17 cellular contexts compared by ENCODE assay signal in genomic region chr2:217737127-217737526, GRCh38.
A peak's percentile ranks its signal among the peaks of the same experiment; 100 is the strongest.
DNase-seq lines count a peak whose midpoint lies in the region; ATAC-seq, FAIRE-seq and TF ChIP-seq lines count a peak whose summit lies in the region.
"Had no signal": no experiment of that assay in that cellular context is flagged by ENCODE, and none has a peak within 500 bp of the region (broad histone marks: within the 10 kb centered on the region; RNA-seq: fewer than 3 reads in every experiment).

No MANE protein-coding gene starts in this region.

- ATAC-seq in HepG2: no peak
- ATAC-seq in right lobe of liver: no peak
- ATAC-seq in activated CD4-positive, alpha-beta T cell treated with anti-CD3 and anti-CD28 coated beads for 36 hours: no peak
- no peak for ATAC-seq in natural killer cell

- no peak overlapping the region for H4K91ac ChIP-seq in neuronal stem cell (ENCODE audit: low read depth, low read length, poor library complexity)

- no peak overlapping the region for H3K23ac ChIP-seq in neuronal stem cell (ENCODE audit: low read depth, low read length, poor library complexity)

- H3K27ac Mint-ChIP-seq in activated CD4-positive, alpha-beta T cell treated with anti-CD3 and anti-CD28 coated beads for 36 hours: no peak overlapping the region
- H3K27ac Mint-ChIP-seq in natural killer cell: no peak overlapping the region
- H3K27ac Mint-ChIP-seq: CD14-positive monocyte had no signal

- DNase-seq in HepG2 (ENCODE audit: low spot score) (no peak), right lobe of liver (no peak), islet precursor cell (peak; percentile 53), neuronal stem cell (ENCODE audit: low spot score) (no peak), NOMO-1 (lab: John Stamatoyannopoulos, UW; ENCODE audit: unreplicated experiment in 2 of 2) (no peak), amniotic stem cell (lab: John Stamatoyannopoulos, UW) (no peak), natural killer cell (no peak)
- DNase-seq in activated CD4-positive, alpha-beta T cell treated with anti-CD3 and anti-CD28 coated beads for 36 hours: no peak
- DNase-seq: DMS53, KG1, NCI-H1092 treated with DMSO at 0.1 percent for 48 hours, NCI-H187, NCI-H446 treated with DMSO at 0.1 percent for 48 hours, NCI-H774, SIG-M5 had no signal

- H3K4me3 ChIP-seq in HepG2 (replicated peaks in 1 of 3; ENCODE audit: insufficient read depth in 1 of 3, low read depth in 2 of 3, low read length in 3 of 3): no peak overlapping the region
- H3K4me3 ChIP-seq in right lobe of liver: no peak overlapping the region
- H3K4me3 ChIP-seq in neuronal stem cell (ENCODE audit: low read length in 2 of 2): no peak overlapping the region

- no peak overlapping the region for H2AFZ ChIP-seq in HepG2 (ENCODE audit: low read length)
- H2AFZ ChIP-seq in neuronal stem cell (ENCODE audit: low read length): no peak overlapping the region

- no peaks in the 10 kb centered on the region for H3K27me3 Mint-ChIP-seq in activated CD4-positive, alpha-beta T cell treated with anti-CD3 and anti-CD28 coated beads for 36 hours
- no peaks in the 10 kb centered on the region for H3K27me3 Mint-ChIP-seq in natural killer cell (ENCODE audit: low read depth in 2 of 2)

- H4K20me1 ChIP-seq in HepG2 (ENCODE audit: insufficient read depth, low read length): peaks cover 3% of the 10 kb centered on the region; the same call in 1 of the 2 replicates

- H3K27me3 ChIP-seq in HepG2 (ENCODE audit: control insufficient read depth in 1 of 2, insufficient read depth in 2 of 2, low read length in 2 of 2) (peaks cover 2 to 17% of the 10 kb centered on the region in 2 experiments; a peak in 3 of 5 replicates), right lobe of liver (no peaks in the 10 kb centered on the region), neuronal stem cell (ENCODE audit: control insufficient read depth in 3 of 3, insufficient read depth in 3 of 3, low read depth in 1 of 3, low read length in 3 of 3) (peaks cover 0 to 3% (median 0%) of the 10 kb centered on the region in 3 experiments)

- no peak for FAIRE-seq in HepG2 (lab: Jason Lieb, UNC)

- no peak overlapping the region for H2BK12ac ChIP-seq in neuronal stem cell (ENCODE audit: low read length)

- no peaks in the 10 kb centered on the region for H3K79me1 ChIP-seq in neuronal stem cell (ENCODE audit: low read depth, low read length)

- no peak overlapping the region for H3K9ac ChIP-seq in HepG2 (ENCODE audit: insufficient read depth, low read depth, low read length)
- no peak overlapping the region for H3K9ac ChIP-seq in neuronal stem cell (ENCODE audit: low read depth, low read length, poor library complexity)

- no peak overlapping the region for H2BK120ac ChIP-seq in neuronal stem cell (ENCODE audit: low read depth, low read length)

- peaks cover 19% of the 10 kb centered on the region for H3K4me1 Mint-ChIP-seq in activated CD4-positive, alpha-beta T cell treated with anti-CD3 and anti-CD28 coated beads for 36 hours
- H3K4me1 Mint-ChIP-seq in natural killer cell: peaks cover 6 to 7% of the 10 kb centered on the region in 2 donors

- no peak overlapping the region for H3K4ac ChIP-seq in neuronal stem cell (ENCODE audit: low read length)

- in situ Hi-C loops in HepG2 (cut with HindIII; ENCODE audit: extremely low pct_ligation_motif_present, low pct_unique_long_range_greater_than_20kb): no loop called here

- TF ChIP-seq CTCF in HepG2 (CRISPR knock-in tag; IDR thresholded peaks at IDR 0.05) (no peak), right lobe of liver (IDR thresholded peaks at IDR 0.05) (no peak), natural killer cell (IDR thresholded peaks at IDR 0.05) (no peak)

- H3K27ac ChIP-seq in HepG2 (ENCODE audit: extremely low read length, insufficient read depth, low read length) (no peak overlapping the region), right lobe of liver (no peak overlapping the region), neuronal stem cell (replicated peaks; ENCODE audit: low read length) (no peak overlapping the region)
- H3K27ac ChIP-seq: 22Rv1 had no signal

- POLR2A ChIA-PET in HepG2 (lab: Yijun Ruan, JAX): no interaction called here
- POLR2A ChIA-PET in activated CD4-positive, alpha-beta T cell treated with anti-CD3 and anti-CD28 coated beads for 36 hours (lab: Charles Lee): no interaction called here

- H2BK5ac ChIP-seq in neuronal stem cell (ENCODE audit: low read length): no peak overlapping the region

- H3K9me3 ChIP-seq in HepG2 (ENCODE audit: low read length) (no peaks in the 10 kb centered on the region), right lobe of liver (no peaks in the 10 kb centered on the region), neuronal stem cell (replicated peaks in 1 of 2; ENCODE audit: control insufficient read depth in 2 of 2, insufficient read depth in 1 of 2, low read depth in 1 of 2, low read length in 2 of 2) (no peaks in the 10 kb centered on the region)

- H3K4me3 Mint-ChIP-seq in activated CD4-positive, alpha-beta T cell treated with anti-CD3 and anti-CD28 coated beads for 36 hours: no peak overlapping the region
- H3K4me3 Mint-ChIP-seq in natural killer cell: no peak overlapping the region
- H3K4me3 Mint-ChIP-seq: CD14-positive monocyte had no signal

- no peaks in the 10 kb centered on the region for H3K36me3 Mint-ChIP-seq in activated CD4-positive, alpha-beta T cell treated with anti-CD3 and anti-CD28 coated beads for 36 hours (ENCODE audit: low read depth)
- no peaks in the 10 kb centered on the region for H3K36me3 Mint-ChIP-seq in natural killer cell
- H3K36me3 Mint-ChIP-seq: CD14-positive monocyte had no signal

- TF ChIP-seq EP300 in HepG2 (IDR thresholded peaks at IDR 0.05; ENCODE audit: low read depth in 2 of 2, low read length in 2 of 2) (no peak), HepG2 (CRISPR knock-in tag; IDR thresholded peaks at IDR 0.05; ENCODE audit: borderline replicate concordance) (no peak)

- intact Hi-C loops in HepG2 (cut with micrococcal nuclease; ENCODE audit: unreplicated experiment) (no loop called here), right lobe of liver (cut with DNase I) (no loop called here), natural killer cell (cut with micrococcal nuclease) (no loop called here)
- intact Hi-C loops in activated CD4-positive, alpha-beta T cell treated with anti-CD3 and anti-CD28 coated beads for 36 hours (cut with DNase I, micrococcal nuclease): no loop called here

- no peaks in the 10 kb centered on the region for H3K9me3 Mint-ChIP-seq in activated CD4-positive, alpha-beta T cell treated with anti-CD3 and anti-CD28 coated beads for 36 hours (ENCODE audit: low read depth)
- no peaks in the 10 kb centered on the region for H3K9me3 Mint-ChIP-seq in natural killer cell

- TF ChIP-seq POLR2A in HepG2 (IDR thresholded peaks at IDR 0.05; ENCODE audit: insufficient read depth in 1 of 2, low read depth in 2 of 2, low read length in 2 of 2) (no peak), right lobe of liver (IDR thresholded peaks at IDR 0.05) (no peak)

- H3K79me2 ChIP-seq in HepG2 (ENCODE audit: insufficient read depth, low read length): no peaks in the 10 kb centered on the region

- CTCF ChIA-PET in HepG2 (lab: Yijun Ruan, JAX; ENCODE audit: low intra/inter-chr PET ratio, low total read pairs): no interaction called here
- CTCF ChIA-PET in activated CD4-positive, alpha-beta T cell treated with anti-CD3 and anti-CD28 coated beads for 36 hours (lab: Charles Lee): interaction anchor here (0.6 to 0.9 kb wide), 2 partner anchors 12 to 430 kb away, joined by 3 read pairs; partner anchors contain the start of gene CXCR1

- H3K18ac ChIP-seq in neuronal stem cell (ENCODE audit: low read length): peak overlapping the region; percentile 67

- H2AK5ac ChIP-seq in neuronal stem cell (ENCODE audit: low read depth, low read length): no peak overlapping the region

- peak overlapping the region; percentile 65 for H3K14ac ChIP-seq in neuronal stem cell (ENCODE audit: low read length)

- no peak overlapping the region for H2BK15ac ChIP-seq in neuronal stem cell (ENCODE audit: low read length)

- TF ChIP-seq RAD21 in HepG2 (CRISPR knock-in tag; IDR thresholded peaks at IDR 0.05): no peak

- no peak overlapping the region for H4K8ac ChIP-seq in neuronal stem cell (ENCODE audit: low read depth, low read length)

- 17% methylated on average over 1 of the region's 1 CpG for WGBS in HepG2 (ENCODE audit: low lambda C conversion rate)
- no CpG with 5 or more reads among the region's 1 CpG for WGBS in right lobe of liver (ENCODE audit: insufficient coverage, low coverage, low lambda C conversion rate, missing lambda C conversion rate)
- no CpG with 5 or more reads among the region's 1 CpG for WGBS in neuronal stem cell (ENCODE audit: extremely low coverage in 2 of 2, insufficient read length in 2 of 2, insufficient replicate concordance in 1 of 2), 2 donors

- no peaks in the 10 kb centered on the region for H3K36me3 ChIP-seq in HepG2 (replicated peaks in 1 of 2; ENCODE audit: control insufficient read depth in 1 of 2, insufficient read depth in 2 of 2, low read length in 2 of 2)
- no peaks in the 10 kb centered on the region for H3K36me3 ChIP-seq in right lobe of liver
- no peaks in the 10 kb centered on the region for H3K36me3 ChIP-seq in neuronal stem cell (replicated peaks in 1 of 2; ENCODE audit: control insufficient read depth in 2 of 2, insufficient read depth in 2 of 2, low read length in 2 of 2)

- H3K4me1 ChIP-seq in HepG2 (ENCODE audit: insufficient read depth, low read length) (no peaks in the 10 kb centered on the region), right lobe of liver (no peaks in the 10 kb centered on the region), neuronal stem cell (ENCODE audit: control insufficient read depth in 2 of 2, insufficient read depth in 1 of 2, low read depth in 1 of 2, low read length in 2 of 2) (peaks cover 0 to 5% of the 10 kb centered on the region in 2 donors)

- BruUV-seq in HepG2 (replicated peaks; lab: Mats Ljungman, UMichigan): no TSS peak

- no peak overlapping the region for H3K4me2 ChIP-seq in HepG2 (ENCODE audit: low read depth, low read length)
- H3K4me2 ChIP-seq in neuronal stem cell (ENCODE audit: insufficient read depth, low read length, poor library complexity, severe bottlenecking): no peak overlapping the region

TF ChIP-seq in HepG2, 621 proteins besides CTCF, POLR2A, EP300 and RAD21 (continues in another document):
- TF ChIP-seq MAFF (IDR thresholded peaks at IDR 0.05; ENCODE audit: low read depth, low read length) (peak; percentile 98), PHF8 (CRISPR knock-in tag; IDR thresholded peaks at IDR 0.05) (no peak), HHEX (CRISPR knock-in tag; IDR thresholded peaks at IDR 0.05) (no peak), PRPF4 (IDR thresholded peaks at IDR 0.05; ENCODE audit: low read depth, low read length, poor library complexity, severe bottlenecking) (no peak), ZNF3 (CRISPR knock-in tag; IDR thresholded peaks at IDR 0.05) (no peak), ZNF672 (CRISPR knock-in tag; IDR thresholded peaks at IDR 0.05) (no peak), MATR3 (CRISPR knock-in tag; IDR thresholded peaks at IDR 0.05) (no peak), FOXO1 (CRISPR knock-in tag; IDR thresholded peaks at IDR 0.05) (no peak), HOXA9 (CRISPR knock-in tag; IDR thresholded peaks at IDR 0.05; ENCODE audit: borderline replicate concordance) (no peak)
- TF ChIP-seq, protein P1, sequence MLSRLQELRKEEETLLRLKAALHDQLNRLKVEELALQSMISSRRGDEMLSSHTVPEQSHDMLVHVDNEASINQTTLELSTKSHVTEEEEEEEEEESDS (CRISPR knock-in tag; IDR thresholded peaks at IDR 0.05; ENCODE audit: borderline replicate concordance): no peak
